Comparison of ENCODE assay signal across 21 cellular contexts in genomic region chr17:21352221-21352980, GRCh38. TPM values are rescaled to one million over a fixed set of nuclear protein-coding genes. Genes with fewer than 3 reads are reported as not detected.
A peak's percentile ranks its signal among the peaks of the same experiment; 100 is the strongest.
DNase-seq lines count a peak whose midpoint lies in the region; ATAC-seq, FAIRE-seq and TF ChIP-seq lines count a peak whose summit lies in the region.
"Had no signal": no experiment of that assay in that cellular context is flagged by ENCODE, and none has a peak within 500 bp of the region (broad histone marks: within the 10 kb centered on the region; RNA-seq: fewer than 3 reads in every experiment).

No MANE protein-coding gene starts in this region.

- no peaks in the 10 kb centered on the region for H3K27me3 ChIP-seq in left ventricle myocardium inferior (ENCODE audit: low read depth)
- peaks cover 3 to 7% of the 10 kb centered on the region in 2 experiments; a peak in 2 of 5 replicates for H3K27me3 ChIP-seq in HepG2 (ENCODE audit: control insufficient read depth in 1 of 2, insufficient read depth in 2 of 2, low read length in 2 of 2)
- H3K27me3 ChIP-seq in spleen (replicated peaks in 1 of 7): no peaks in the 10 kb centered on the region
- H3K27me3 ChIP-seq in vagina: no peaks in the 10 kb centered on the region
- H3K27me3 ChIP-seq: BE2C had no signal

- no peaks in the 10 kb centered on the region for H3K79me2 ChIP-seq in HepG2 (ENCODE audit: insufficient read depth, low read length)

- no peak for TF ChIP-seq POLR2A in HepG2 (IDR thresholded peaks at IDR 0.05; ENCODE audit: insufficient read depth in 1 of 2, low read depth in 2 of 2, low read length in 2 of 2)
- TF ChIP-seq POLR2A in spleen (IDR thresholded peaks at IDR 0.05): no peak
- TF ChIP-seq POLR2A in vagina (IDR thresholded peaks at IDR 0.05): no peak

- 13% methylated on average over 3 of the region's 23 CpGs for WGBS in HepG2 (ENCODE audit: low lambda C conversion rate)
- WGBS in spleen, 5 donors: 88 to 91% (median 90%) methylated on average over 21 to 23 of the region's 23 CpGs

- in situ Hi-C loops in HepG2 (cut with HindIII; ENCODE audit: extremely low pct_ligation_motif_present, low pct_unique_long_range_greater_than_20kb): no loop called here

- H3K27ac ChIP-seq in left ventricle myocardium inferior (replicated peaks) (no peak overlapping the region), HepG2 (ENCODE audit: extremely low read length, insufficient read depth, low read length) (no peak overlapping the region), spleen (no peak overlapping the region), vagina (no peak overlapping the region)
- H3K27ac ChIP-seq: KMS-11 had no signal

- BruUV-seq in HepG2 (replicated peaks; lab: Mats Ljungman, UMichigan): no TSS peak

- no peaks in the 10 kb centered on the region for H4K20me1 ChIP-seq in HepG2 (ENCODE audit: insufficient read depth, low read length)

- H2AFZ ChIP-seq in HepG2 (ENCODE audit: low read length): no peak overlapping the region
- H2AFZ ChIP-seq: GM23248 had no signal

- ATAC-seq in left ventricle myocardium superior (peak; percentile 22), HepG2 (no peak)
- ATAC-seq: HCT116 had no signal

- intact Hi-C loops in left ventricle myocardium superior (cut with micrococcal nuclease) (no loop called here), left ventricle myocardium inferior (cut with micrococcal nuclease) (no loop called here), HepG2 (cut with micrococcal nuclease; ENCODE audit: unreplicated experiment) (no loop called here), spleen (cut with DNase I; ENCODE audit: low total_unique reads) (no loop called here), vagina (cut with DNase I) (no loop called here)

- no peak for FAIRE-seq in HepG2 (lab: Jason Lieb, UNC)
- FAIRE-seq: A204.1 had no signal

- POLR2A ChIA-PET in HepG2 (lab: Yijun Ruan, JAX): no interaction called here

- no peak for TF ChIP-seq RAD21 in HepG2 (CRISPR knock-in tag; IDR thresholded peaks at IDR 0.05)

- DNase-seq in left ventricle myocardium superior (peak; percentile 18), left ventricle myocardium inferior (no peak), HepG2 (ENCODE audit: low spot score) (no peak), spleen (peak; percentile 36), vagina (ENCODE audit: extremely low spot score in 2 of 2) (no peak)
- no peak for DNase-seq in activated naive CD4-positive, alpha-beta T cell treated with Interleukin-2 at 50 U/mL for 16 hours
- DNase-seq in effector CD4-positive, alpha-beta T cell: no peak
- DNase-seq: BE2C; CD4-positive, alpha-beta memory T cell; DMS153; GDM1; NCI-H1417; NCI-H187; NCI-H2107; NCI-H510A; NCI-H774; SIG-M5 had no signal

- no peaks in the 10 kb centered on the region for H3K9me3 ChIP-seq in left ventricle myocardium inferior (replicated peaks)
- H3K9me3 ChIP-seq in HepG2 (ENCODE audit: low read length): no peaks in the 10 kb centered on the region
- no peaks in the 10 kb centered on the region for H3K9me3 ChIP-seq in spleen
- no peaks in the 10 kb centered on the region for H3K9me3 ChIP-seq in vagina
- H3K9me3 ChIP-seq: BE2C had no signal

- CTCF ChIA-PET in HepG2 (lab: Yijun Ruan, JAX; ENCODE audit: low intra/inter-chr PET ratio, low total read pairs): no interaction called here

- H3K4me1 ChIP-seq in left ventricle myocardium inferior (no peaks in the 10 kb centered on the region), HepG2 (ENCODE audit: insufficient read depth, low read length) (no peaks in the 10 kb centered on the region), spleen (peaks cover 0 to 4% (median 0%) of the 10 kb centered on the region in 6 donors), vagina (no peaks in the 10 kb centered on the region)

- no peaks in the 10 kb centered on the region for H3K36me3 ChIP-seq in left ventricle myocardium inferior
- H3K36me3 ChIP-seq in HepG2 (replicated peaks in 1 of 2; ENCODE audit: control insufficient read depth in 1 of 2, insufficient read depth in 2 of 2, low read length in 2 of 2): no peaks in the 10 kb centered on the region
- H3K36me3 ChIP-seq in spleen: no peaks in the 10 kb centered on the region
- no peaks in the 10 kb centered on the region for H3K36me3 ChIP-seq in vagina
- H3K36me3 ChIP-seq: BE2C had no signal

- H3K4me3 ChIP-seq in left ventricle myocardium inferior: no peak overlapping the region
- H3K4me3 ChIP-seq in HepG2 (replicated peaks in 1 of 3; ENCODE audit: insufficient read depth in 1 of 3, low read depth in 2 of 3, low read length in 3 of 3): no peak overlapping the region
- H3K4me3 ChIP-seq in spleen: no peak overlapping the region
- H3K4me3 ChIP-seq in vagina: no peak overlapping the region

- TF ChIP-seq EP300 in HepG2 (IDR thresholded peaks at IDR 0.05; ENCODE audit: low read depth in 2 of 2, low read length in 2 of 2): no peak
- TF ChIP-seq EP300 in HepG2 (CRISPR knock-in tag; IDR thresholded peaks at IDR 0.05; ENCODE audit: borderline replicate concordance): no peak

- no peak for TF ChIP-seq CTCF in left ventricle myocardium inferior (IDR thresholded peaks at IDR 0.05; ENCODE audit: borderline replicate concordance)
- TF ChIP-seq CTCF in HepG2 (CRISPR knock-in tag; IDR thresholded peaks at IDR 0.05): no peak
- TF ChIP-seq CTCF in spleen (IDR thresholded peaks at IDR 0.05 in 8 of 11, conservative IDR thresholded peaks at IDR 0.05 in 3 of 11): no peak
- TF ChIP-seq CTCF in vagina (IDR thresholded peaks at IDR 0.05): no peak

- H3K9ac ChIP-seq in HepG2 (ENCODE audit: insufficient read depth, low read depth, low read length): no peak overlapping the region
- H3K9ac ChIP-seq: KMS-11 had no signal

- no peak overlapping the region for H3K4me2 ChIP-seq in HepG2 (ENCODE audit: low read depth, low read length)
- H3K4me2 ChIP-seq: KMS-11 had no signal

TF ChIP-seq in HepG2, 621 proteins besides CTCF, POLR2A, EP300 and RAD21:
- TF ChIP-seq ZNF629 (CRISPR knock-in tag; conservative IDR thresholded peaks at IDR 0.05): 0 out of 2 replicates have a peak, but pooled peaks have one; percentile 18
- TF ChIP-seq DMTF1 (CRISPR knock-in tag; IDR thresholded peaks at IDR 0.05): no peak

RNA-seq across cellular contexts. Expression of gene KCNJ12, which starts 23.8 kb away (rescaled TPM):
- total RNA-seq in left ventricle myocardium superior (11.4 TPM), left ventricle myocardium inferior (12.3 TPM), HepG2 (2016; rRNA removed; fragmentation: Illumina TruSeq; extraction: Trizol) (not detected in 2 replicates), spleen (1 to 10 TPM; 1.0 to 4.8 (median 2.6) TPM), vagina (2.2 TPM)
- not detected in 2 replicates for total RNA-seq in HepG2 (2016; cell fraction: cytosol; rRNA removed; fragmentation: Illumina TruSeq; extraction: Trizol; ENCODE audit: low read depth)
- not detected in 2 replicates for total RNA-seq in HepG2 (2016; cell fraction: insoluble cytoplasmic fraction; rRNA removed; fragmentation: Illumina TruSeq; extraction: Trizol)
- not detected in 2 replicates for total RNA-seq in HepG2 (2016; cell fraction: membrane; rRNA removed; fragmentation: Illumina TruSeq; extraction: Trizol)
- not detected in 2 replicates for total RNA-seq in HepG2 (2016; cell fraction: nucleus; rRNA removed; fragmentation: Illumina TruSeq; extraction: Trizol)
- polyA plus RNA-seq in HepG2 (2011; rRNA removed) (not detected in 2 replicates), spleen (under 1 TPM; 0.11 to 0.77 (median 0.12) TPM)
- not detected in 2 replicates for polyA plus RNA-seq in HepG2 (2011; cell fraction: cytosol; rRNA removed)
- not detected in 2 replicates for polyA plus RNA-seq in HepG2 (2011; cell fraction: nucleus; rRNA removed)
- not detected in 2 replicates for polyA plus RNA-seq in HepG2 (2012)
- polyA plus RNA-seq in HepG2 (2016; cell fraction: cytosol; fragmentation: Illumina TruSeq; extraction: Trizol; ENCODE audit: low read depth): not detected in 2 replicates
- not detected in 2 replicates for polyA plus RNA-seq in HepG2 (2016; cell fraction: insoluble cytoplasmic fraction; fragmentation: Illumina TruSeq; extraction: Trizol; ENCODE audit: low read depth)
- polyA plus RNA-seq in HepG2 (2016; cell fraction: membrane; fragmentation: Illumina TruSeq; extraction: Trizol; ENCODE audit: low read depth): not detected in 2 replicates
- not detected in 2 replicates for polyA plus RNA-seq in HepG2 (2016; cell fraction: nucleus; fragmentation: Illumina TruSeq; extraction: Trizol; ENCODE audit: insufficient read depth, low read depth)
- polyA minus RNA-seq in HepG2 (2011; rRNA and poly(A)+ RNA removed; ENCODE audit: low replicate concordance): 7.5 TPM in 1 of 2 replicates, not detected in the other
- not detected in 2 replicates for polyA minus RNA-seq in HepG2 (2011; cell fraction: cytosol; rRNA and poly(A)+ RNA removed)
- 0.26 TPM in 1 of 2 replicates, not detected in the other for polyA minus RNA-seq in HepG2 (2011; cell fraction: nucleus; rRNA and poly(A)+ RNA removed)
- total RNA-seq: CD4-positive, alpha-beta memory T cell had no signal
- polyA plus RNA-seq: CD4-positive, alpha-beta memory T cell had no signal

Comparison
In these comparisons a context has a peak if more than half of its experiments do, and no peak if none do; other contexts are left out.
1. DNase-seq: peak in left ventricle myocardium superior (single experiment) and spleen (single experiment); none in left ventricle myocardium inferior (single experiment), HepG2 (single experiment), activated naive CD4-positive, alpha-beta T cell treated with Interleukin-2 at 50 U/mL for 16 hours (single experiment), effector CD4-positive, alpha-beta T cell (single experiment) and vagina (0 of 2).